In the genomic region with DNA sequence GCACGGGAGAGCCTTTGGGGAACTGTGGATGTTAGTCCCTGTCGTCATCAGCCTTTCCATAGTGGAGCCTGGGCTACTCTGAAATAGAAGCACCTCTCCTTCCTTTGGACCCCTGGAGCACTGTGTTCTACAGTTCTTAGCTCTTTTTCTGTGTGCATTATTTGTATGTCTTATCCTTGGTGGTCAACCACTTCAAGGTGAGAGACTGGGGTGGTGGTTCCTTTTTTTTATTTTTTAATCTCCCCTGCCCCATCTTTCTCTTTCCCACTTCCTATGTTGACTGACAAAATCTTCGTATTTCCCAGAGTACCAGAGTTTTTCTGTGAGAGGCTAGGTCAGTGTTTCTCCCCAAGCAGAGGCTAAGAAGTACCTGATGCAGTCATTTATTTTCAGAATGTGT, we compare ENCODE assay signal across 1 cellular context.
TF ChIP-seq lines count a peak whose summit lies in the region.

No MANE protein-coding gene starts in this region.

TF ChIP-seq in IMR-90, 13 proteins besides CTCF, POLR2A, EP300 and RAD21:
- TF ChIP-seq CEBPB (IDR thresholded peaks at IDR 0.05; ENCODE audit: low read depth, low read length): no peak
- TF ChIP-seq ELK1 (IDR thresholded peaks at IDR 0.05; ENCODE audit: borderline replicate concordance, low read depth, low read length): no peak
- TF ChIP-seq MXI1 (IDR thresholded peaks at IDR 0.05; ENCODE audit: borderline replicate concordance, low read depth, low read length): no peak
- no peak for TF ChIP-seq FOS (IDR thresholded peaks at IDR 0.05; ENCODE audit: low read depth, low read length)
- TF ChIP-seq RCOR1 (IDR thresholded peaks at IDR 0.05; ENCODE audit: insufficient replicate concordance, low read length): no peak
- TF ChIP-seq NFE2L2 (IDR thresholded peaks at IDR 0.05; ENCODE audit: low read depth, low read length): no peak
- TF ChIP-seq USF2 (IDR thresholded peaks at IDR 0.05; ENCODE audit: low read depth, low read length): no peak
- TF ChIP-seq CHD1 (IDR thresholded peaks at IDR 0.05; ENCODE audit: low read depth, low read length): no peak
- TF ChIP-seq BHLHE40 (IDR thresholded peaks at IDR 0.05; ENCODE audit: low read depth, low read length): no peak
- TF ChIP-seq MAFK (IDR thresholded peaks at IDR 0.05; ENCODE audit: low read depth, low read length): no peak
- TF ChIP-seq SMC3 (IDR thresholded peaks at IDR 0.05; ENCODE audit: low read depth, low read length): no peak
- no peak for TF ChIP-seq MAZ (IDR thresholded peaks at IDR 0.05; ENCODE audit: borderline replicate concordance, low read depth, low read length)
- TF ChIP-seq RFX5 (IDR thresholded peaks at IDR 0.05; ENCODE audit: low read depth, low read length): no peak
